1 cellular context compared by ENCODE assay signal in genomic region chr6:158654960-158655485, GRCh38.
TF ChIP-seq lines count a peak whose summit lies in the region.

No MANE protein-coding gene starts in this region.

TF ChIP-seq in SK-N-SH, 30 proteins besides CTCF, POLR2A, EP300 and RAD21 (continued from another document):
- TF ChIP-seq SIN3A (IDR thresholded peaks at IDR 0.05; ENCODE audit: borderline replicate concordance, low read depth, low read length), result no peak
